Comparison of ENCODE assay signal across 1 cellular context in the genomic region with DNA sequence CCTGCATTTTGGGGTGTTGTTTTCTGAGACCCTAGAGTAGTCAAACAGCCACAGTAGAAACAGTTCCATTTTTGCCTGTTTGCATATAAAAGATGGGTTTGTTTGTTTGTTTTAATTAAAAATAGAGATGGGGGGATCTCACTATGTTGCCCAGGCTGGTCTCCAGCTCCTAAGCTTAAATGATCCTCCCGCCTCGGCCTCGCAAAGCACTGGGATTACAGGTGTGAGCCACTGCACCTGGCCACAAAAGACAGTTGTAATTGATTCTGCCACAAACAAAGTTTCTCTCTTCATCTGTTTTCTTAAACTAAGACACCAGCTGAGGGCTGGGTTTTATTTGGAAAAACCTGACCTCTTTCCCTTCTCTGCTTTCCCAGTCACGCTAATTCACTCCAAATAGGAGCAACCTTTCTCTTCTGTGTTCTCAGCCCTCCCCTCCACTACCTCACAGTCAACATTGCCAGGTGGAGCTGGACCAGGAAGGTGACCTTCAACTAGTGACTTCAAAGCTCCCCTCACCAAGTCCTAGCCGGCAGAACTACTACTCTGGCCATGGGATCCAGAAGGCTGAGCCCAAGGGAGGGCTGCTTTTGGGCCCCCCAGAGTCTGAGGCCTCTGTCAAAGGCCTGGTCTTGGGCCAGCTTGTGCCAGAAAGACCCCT.
TF ChIP-seq lines count a peak whose summit lies in the region.

No MANE protein-coding gene starts in this region.

TF ChIP-seq in GM23338, 12 proteins besides CTCF, POLR2A, EP300 and RAD21:
- TF ChIP-seq, protein P1, sequence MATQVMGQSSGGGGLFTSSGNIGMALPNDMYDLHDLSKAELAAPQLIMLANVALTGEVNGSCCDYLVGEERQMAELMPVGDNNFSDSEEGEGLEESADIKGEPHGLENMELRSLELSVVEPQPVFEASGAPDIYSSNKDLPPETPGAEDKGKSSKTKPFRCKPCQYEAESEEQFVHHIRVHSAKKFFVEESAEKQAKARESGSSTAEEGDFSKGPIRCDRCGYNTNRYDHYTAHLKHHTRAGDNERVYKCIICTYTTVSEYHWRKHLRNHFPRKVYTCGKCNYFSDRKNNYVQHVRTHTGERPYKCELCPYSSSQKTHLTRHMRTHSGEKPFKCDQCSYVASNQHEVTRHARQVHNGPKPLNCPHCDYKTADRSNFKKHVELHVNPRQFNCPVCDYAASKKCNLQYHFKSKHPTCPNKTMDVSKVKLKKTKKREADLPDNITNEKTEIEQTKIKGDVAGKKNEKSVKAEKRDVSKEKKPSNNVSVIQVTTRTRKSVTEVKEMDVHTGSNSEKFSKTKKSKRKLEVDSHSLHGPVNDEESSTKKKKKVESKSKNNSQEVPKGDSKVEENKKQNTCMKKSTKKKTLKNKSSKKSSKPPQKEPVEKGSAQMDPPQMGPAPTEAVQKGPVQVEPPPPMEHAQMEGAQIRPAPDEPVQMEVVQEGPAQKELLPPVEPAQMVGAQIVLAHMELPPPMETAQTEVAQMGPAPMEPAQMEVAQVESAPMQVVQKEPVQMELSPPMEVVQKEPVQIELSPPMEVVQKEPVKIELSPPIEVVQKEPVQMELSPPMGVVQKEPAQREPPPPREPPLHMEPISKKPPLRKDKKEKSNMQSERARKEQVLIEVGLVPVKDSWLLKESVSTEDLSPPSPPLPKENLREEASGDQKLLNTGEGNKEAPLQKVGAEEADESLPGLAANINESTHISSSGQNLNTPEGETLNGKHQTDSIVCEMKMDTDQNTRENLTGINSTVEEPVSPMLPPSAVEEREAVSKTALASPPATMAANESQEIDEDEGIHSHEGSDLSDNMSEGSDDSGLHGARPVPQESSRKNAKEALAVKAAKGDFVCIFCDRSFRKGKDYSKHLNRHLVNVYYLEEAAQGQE (IDR thresholded peaks at IDR 0.05; ENCODE audit: unreplicated experiment): no peak
- TF ChIP-seq EZH2phosphoT487 (IDR thresholded peaks at IDR 0.05; ENCODE audit: unreplicated experiment): no peak
- TF ChIP-seq ZNF114 (CRISPR knock-in tag; IDR thresholded peaks at IDR 0.05): no peak
- TF ChIP-seq NANOG (IDR thresholded peaks at IDR 0.05; ENCODE audit: borderline replicate concordance): no peak
- TF ChIP-seq CREB1 (CRISPR knock-in tag; IDR thresholded peaks at IDR 0.05; ENCODE audit: low read depth): no peak
